10 cellular contexts compared by ENCODE assay signal in genomic region chr2:96064047-96064675, GRCh38. TPM values are rescaled to one million over a fixed set of nuclear protein-coding genes. Genes with fewer than 3 reads are reported as not detected.
DNase-seq lines count a peak whose midpoint lies in the region; ATAC-seq, FAIRE-seq and TF ChIP-seq lines count a peak whose summit lies in the region.
"Not testable (repeated sequence)": the region's sequence is repeated elsewhere in the genome, so short reads cannot be mapped to it uniquely, and the experiment has no call there.
"Had no signal": no experiment of that assay in that cellular context is flagged by ENCODE, and none has a peak within 500 bp of the region (broad histone marks: within the 10 kb centered on the region; RNA-seq: fewer than 3 reads in every experiment).

No MANE protein-coding gene starts in this region.

- not testable (repeated sequence) for H2BK120ac ChIP-seq in IMR-90 (ENCODE audit: low read depth, low read length); H1 (replicated peaks; ENCODE audit: low read depth, low read length)

- RAD21 ChIA-PET in GM12878 (lab: Charles Lee; ENCODE audit: unreplicated experiment): not testable (repeated sequence)

- not testable (repeated sequence) for H3K27ac ChIP-seq in A549; IMR-90 (ENCODE audit: insufficient read depth, low read length); GM12878 (ENCODE audit: control insufficient read depth, insufficient read depth); H1 (ENCODE audit: low read depth, low read length); HepG2 (ENCODE audit: extremely low read length, insufficient read depth, low read length)
- peak overlapping the region; percentile 21 for H3K27ac ChIP-seq in substantia nigra (ENCODE audit: low read depth, low read length, poor library complexity, severe bottlenecking)

- H2BK5ac ChIP-seq in IMR-90 (ENCODE audit: low read depth, low read length, poor library complexity, severe bottlenecking): peak overlapping the region; percentile 0
- not testable (repeated sequence) for H2BK5ac ChIP-seq in H1 (ENCODE audit: low read depth, low read length)

- DNase-seq in A549 (ENCODE audit: low read depth in 1 of 2, low spot score in 1 of 2); IMR-90; GM12878 (ENCODE audit: low read depth, low spot score); H1 (ENCODE audit: low read depth in 1 of 2, low spot score in 2 of 2); HepG2 (ENCODE audit: low spot score); substantia nigra (lab: John Stamatoyannopoulos, UW): not testable (repeated sequence)

- H2BK20ac ChIP-seq in IMR-90 (ENCODE audit: low read depth, low read length); H1 (ENCODE audit: low read length): not testable (repeated sequence)

- H3K36me3 ChIP-seq in IMR-90 (ENCODE audit: control insufficient read depth, insufficient read depth, low read length); GM12878 (ENCODE audit: control insufficient read depth in 2 of 2, insufficient read depth in 2 of 2, low read length in 1 of 2); H1 (ENCODE audit: control insufficient read depth in 2 of 4, insufficient read depth in 4 of 4, low read length in 3 of 4); HepG2 (replicated peaks in 1 of 2; ENCODE audit: control insufficient read depth in 1 of 2, insufficient read depth in 2 of 2, low read length in 2 of 2): not testable (repeated sequence)

- peaks cover 13% of the 10 kb centered on the region for H3K27me3 ChIP-seq in IMR-90 (ENCODE audit: control insufficient read depth, insufficient read depth, low read length)
- not testable (repeated sequence) for H3K27me3 ChIP-seq in GM12878 (replicated peaks in 1 of 2; ENCODE audit: control insufficient read depth in 2 of 2, insufficient read depth in 2 of 2, low read length in 1 of 2); H1 (replicated peaks in 1 of 4; ENCODE audit: control insufficient read depth in 3 of 4, extremely low read depth in 1 of 4, insufficient read depth in 3 of 4, low read length in 3 of 4); HepG2 (ENCODE audit: control insufficient read depth in 1 of 2, insufficient read depth in 2 of 2, low read length in 2 of 2)

- not testable (repeated sequence) for ATAC-seq in A549; IMR-90 (ENCODE audit: low read depth); GM12878; HepG2

- POLR2A ChIA-PET in A549 (lab: Yijun Ruan, JAX) (interaction anchor here (0.9 kb wide), 1 partner anchor 1582 kb away, joined by 5 read pairs; the partner anchor contains the start of gene COX5B), HepG2 (lab: Yijun Ruan, JAX) (interaction anchor here (0.6 kb wide), 1 partner anchor 1582 kb away, joined by 4 read pairs; the partner anchor contains the start of gene COX5B)
- POLR2A ChIA-PET in IMR-90 (lab: Charles Lee; ENCODE audit: unreplicated experiment); GM12878 (lab: Charles Lee); H1 (lab: Charles Lee; ENCODE audit: partially characterized antibody): not testable (repeated sequence)

- H3K14ac ChIP-seq in IMR-90 (replicated peaks; ENCODE audit: low read depth, low read length); H1 (ENCODE audit: insufficient read length): not testable (repeated sequence)

- H3K9me1 ChIP-seq in IMR-90 (ENCODE audit: insufficient read depth, low read length): not testable (repeated sequence)

- H3K4me1 ChIP-seq in A549: peaks cover 26% of the 10 kb centered on the region
- H3K4me1 ChIP-seq in IMR-90 (ENCODE audit: control insufficient read depth, insufficient read depth, low read length); GM12878 (ENCODE audit: control insufficient read depth, insufficient read depth, low read length); H1 (replicated peaks in 1 of 4; ENCODE audit: control insufficient read depth in 3 of 4, insufficient read depth in 4 of 4, low read length in 3 of 4): not testable (repeated sequence)
- peaks cover 82% of the 10 kb centered on the region for H3K4me1 ChIP-seq in HepG2 (ENCODE audit: insufficient read depth, low read length)

- H3K9ac ChIP-seq in IMR-90 (ENCODE audit: low read depth, low read length); GM12878 (ENCODE audit: control insufficient read depth, insufficient read depth, low read length); HepG2 (ENCODE audit: insufficient read depth, low read depth, low read length): not testable (repeated sequence)
- H3K9ac ChIP-seq in H1 (replicated peaks in 1 of 4; ENCODE audit: extremely low read depth in 1 of 4, low read depth in 3 of 4, low read length in 3 of 4): peak overlapping the region in 1 of 4 experiments; percentile 54; a peak in 1 of 7 replicates

- 97% methylated on average over 2 of the region's 3 CpGs for WGBS in A549 (ENCODE audit: missing lambda C conversion rate)
- no CpG with 5 or more reads among the region's 3 CpGs for WGBS in IMR-90 (ENCODE audit: extremely low coverage in 2 of 2, insufficient read length in 1 of 2), 2 experiments
- 50% methylated on average over 1 of the region's 3 CpGs for WGBS in GM12878 (ENCODE audit: insufficient coverage, insufficient replicate concordance, low lambda C conversion rate, missing lambda C conversion rate)
- WGBS in H1 (ENCODE audit: extremely low coverage in 1 of 2, insufficient coverage in 1 of 2, insufficient read length in 1 of 2, insufficient replicate concordance in 2 of 2, low coverage in 1 of 2, low lambda C conversion rate in 2 of 2, missing lambda C conversion rate in 1 of 2), 2 experiments: 87% methylated on average over 1 of the region's 3 CpGs; no CpG with 5 or more reads in 1 of the 2 experiments
- 67% methylated on average over 2 of the region's 3 CpGs for WGBS in HepG2 (ENCODE audit: low lambda C conversion rate)

- not testable (repeated sequence) for H3K79me2 ChIP-seq in GM12878 (ENCODE audit: control insufficient read depth, insufficient read depth, low read length); H1 (ENCODE audit: control insufficient read depth in 1 of 2, insufficient read depth in 2 of 2, low read length in 2 of 2); HepG2 (ENCODE audit: insufficient read depth, low read length)

- intact Hi-C loops in IMR-90 (cut with micrococcal nuclease); GM12878 (cut with micrococcal nuclease; ENCODE audit: unreplicated experiment): not testable (repeated sequence)
- intact Hi-C loops in HepG2 (cut with micrococcal nuclease; ENCODE audit: unreplicated experiment): loop anchor here (10.0 kb wide), 1 partner anchor 51 kb away; the partner anchor contains the start of gene ADRA2B

- not testable (repeated sequence) for H2AK5ac ChIP-seq in IMR-90 (ENCODE audit: low read depth, low read length); H1 (ENCODE audit: low read depth, low read length)

- not testable (repeated sequence) for H3K9me3 ChIP-seq in A549; IMR-90 (ENCODE audit: control insufficient read depth, insufficient read depth, low read length); GM12878 (replicated peaks; ENCODE audit: control insufficient read depth, insufficient read depth, low read length); H1 (ENCODE audit: insufficient read depth in 2 of 2, low read depth in 1 of 2, low read length in 1 of 2); HepG2 (ENCODE audit: low read length)

- CTCF ChIA-PET in A549 (lab: Yijun Ruan, JAX): interaction anchor here (1.0 to 1.2 kb wide), 2 partner anchors 41 to 54 kb away, joined by 3 to 6 read pairs; no protein-coding TSS in a partner anchor
- CTCF ChIA-PET in IMR-90 (lab: Yijun Ruan, JAX); HepG2 (lab: Yijun Ruan, JAX; ENCODE audit: low intra/inter-chr PET ratio, low total read pairs): not testable (repeated sequence)
- CTCF ChIA-PET in GM12878 (lab: Yijun Ruan, JAX): interaction anchor here (1.3 kb wide), 1 partner anchor 110 kb away, joined by 3 read pairs; no protein-coding TSS in a partner anchor
- CTCF ChIA-PET in H1 (lab: Charles Lee; ENCODE audit: partially characterized antibody): interaction anchor here (1.1 to 1.3 kb wide), 2 partner anchors 9 to 110 kb away, joined by 4 read pairs; no protein-coding TSS in a partner anchor

- not testable (repeated sequence) for H3K23me2 ChIP-seq in H1 (ENCODE audit: low read depth, low read length)

- H4K5ac ChIP-seq in IMR-90 (ENCODE audit: low read depth, low read length); H1 (ENCODE audit: insufficient read length, low read depth, low read length): not testable (repeated sequence)

- not testable (repeated sequence) for H3K4ac ChIP-seq in IMR-90 (ENCODE audit: low read depth, low read length); H1 (replicated peaks; ENCODE audit: insufficient read length, low read depth, low read length)

- dilution Hi-C loops in IMR-90 (cut with HindIII; ENCODE audit: low sequenced_read_pairs, unreplicated experiment): not testable (repeated sequence)

- BruUV-seq in IMR-90 (replicated peaks; lab: Mats Ljungman, UMichigan); GM12878 (replicated peaks; lab: Mats Ljungman, UMichigan); HepG2 (replicated peaks; lab: Mats Ljungman, UMichigan): not testable (repeated sequence)

- not testable (repeated sequence) for TF ChIP-seq EP300 in A549 (IDR thresholded peaks at IDR 0.05); GM12878 (IDR thresholded peaks at IDR 0.05; ENCODE audit: borderline replicate concordance in 1 of 2, control insufficient read depth in 1 of 2, low read depth in 2 of 2, low read length in 2 of 2); H1 (IDR thresholded peaks at IDR 0.05; ENCODE audit: borderline replicate concordance in 1 of 2, low read depth in 2 of 2, low read length in 2 of 2); HepG2 (IDR thresholded peaks at IDR 0.05; ENCODE audit: low read depth in 2 of 2, low read length in 2 of 2); HepG2 (CRISPR knock-in tag; IDR thresholded peaks at IDR 0.05; ENCODE audit: borderline replicate concordance)

- not testable (repeated sequence) for H3K23ac ChIP-seq in IMR-90 (ENCODE audit: low read depth, low read length); H1 (ENCODE audit: insufficient read length)

- not testable (repeated sequence) for FAIRE-seq in A549 (lab: Jason Lieb, UNC); H1 (lab: Jason Lieb, UNC); HepG2 (lab: Jason Lieb, UNC)
- FAIRE-seq in GM12878 (lab: Jason Lieb, UNC): peak; percentile 7

- not testable (repeated sequence) for H4K8ac ChIP-seq in IMR-90 (ENCODE audit: low read depth in 2 of 2, low read length in 2 of 2); H1 (ENCODE audit: extremely low read depth, insufficient read depth, low read length)

- H3K56ac ChIP-seq in IMR-90 (ENCODE audit: extremely low read depth, insufficient read depth, low read length): not testable (repeated sequence)
- peak overlapping the region; percentile 42 for H3K56ac ChIP-seq in H1 (replicated peaks; ENCODE audit: insufficient read length, low read depth, low read length)

- not testable (repeated sequence) for H3K79me1 ChIP-seq in IMR-90 (ENCODE audit: low read depth in 1 of 2, low read length in 2 of 2); H1 (ENCODE audit: low read depth, low read length)

- H2AFZ ChIP-seq in IMR-90 (replicated peaks; ENCODE audit: low read length, poor library complexity); GM12878 (ENCODE audit: control insufficient read depth, low read depth, low read length); H1 (ENCODE audit: low read length); HepG2 (ENCODE audit: low read length): not testable (repeated sequence)

- H2BK12ac ChIP-seq in H1 (ENCODE audit: low read depth, low read length): peak overlapping the region; percentile 68; the same call in 1 of the 2 replicates

- in situ Hi-C loops in IMR-90 (cut with MboI; ENCODE audit: low sequenced_read_pairs): loop anchor here (25.0 kb wide), 1 partner anchor 1598 kb away; the partner anchor contains the start of genes ACTR1B and C2orf92
- in situ Hi-C loops in GM12878 (cut with MboI): loop anchor here (10.0 to 25.0 kb wide), 5 partner anchors 1531 to 1948 kb away; partner anchors contain the start of genes ACTR1B and C2orf92
- in situ Hi-C loops in HepG2 (cut with HindIII; ENCODE audit: extremely low pct_ligation_motif_present, low pct_unique_long_range_greater_than_20kb): loop anchor here (25.0 kb wide), 1 partner anchor 1598 kb away; the partner anchor contains the start of genes ACTR1B and C2orf92

- TF ChIP-seq RAD21 in A549 (conservative IDR thresholded peaks at IDR 0.05 in 1 of 2, IDR thresholded peaks at IDR 0.05 in 1 of 2); IMR-90 (IDR thresholded peaks at IDR 0.05; ENCODE audit: low read length); GM12878 (IDR thresholded peaks at IDR 0.05; ENCODE audit: insufficient read depth, low read depth, low read length); H1 (IDR thresholded peaks at IDR 0.05 in 1 of 2, conservative IDR thresholded peaks at IDR 0.05 in 1 of 2; ENCODE audit: low read depth in 2 of 2, low read length in 2 of 2); HepG2 (CRISPR knock-in tag; IDR thresholded peaks at IDR 0.05): not testable (repeated sequence)

- H3K18ac ChIP-seq in IMR-90 (ENCODE audit: low read depth, low read length); H1 (ENCODE audit: extremely low read depth, low read length): not testable (repeated sequence)

- H3K4me2 ChIP-seq in A549; IMR-90 (ENCODE audit: low read depth, low read length); GM12878 (ENCODE audit: control insufficient read depth, insufficient read depth); H1 (ENCODE audit: insufficient read depth in 1 of 2, low read depth in 2 of 2, low read length in 2 of 2); HepG2 (ENCODE audit: low read depth, low read length): not testable (repeated sequence)

- TF ChIP-seq POLR2A in A549 (IDR thresholded peaks at IDR 0.05; ENCODE audit: low read length); IMR-90 (IDR thresholded peaks at IDR 0.05; ENCODE audit: low read depth, low read length); GM12878 (IDR thresholded peaks at IDR 0.05; ENCODE audit: low read depth, low read length); H1 (IDR thresholded peaks at IDR 0.05; ENCODE audit: control extremely low read depth in 1 of 2, low read depth in 2 of 2, low read length in 2 of 2); HepG2 (IDR thresholded peaks at IDR 0.05; ENCODE audit: insufficient read depth in 1 of 2, low read depth in 2 of 2, low read length in 2 of 2): not testable (repeated sequence)

- H2AK9ac ChIP-seq in IMR-90 (replicated peaks; ENCODE audit: low read depth, low read length, poor library complexity): not testable (repeated sequence)

- not testable (repeated sequence) for H4K20me1 ChIP-seq in IMR-90 (ENCODE audit: insufficient read depth, low read length); GM12878 (ENCODE audit: control insufficient read depth, insufficient read depth); H1 (replicated peaks in 1 of 2; ENCODE audit: control insufficient read depth in 1 of 2, insufficient read depth in 2 of 2, low read length in 2 of 2); HepG2 (ENCODE audit: insufficient read depth, low read length)

- H2BK15ac ChIP-seq in IMR-90 (ENCODE audit: low read depth, low read length); H1 (ENCODE audit: low read length): not testable (repeated sequence)

- SMC1A ChIA-PET in GM12878 (lab: Charles Lee; ENCODE audit: uncharacterized antibody, unreplicated experiment): not testable (repeated sequence)

- H3K4me3 ChIP-seq in A549; IMR-90 (ENCODE audit: insufficient read depth, low read depth, low read length); GM12878; H1 (ENCODE audit: extremely low read depth in 1 of 4, insufficient read depth in 2 of 4, low read depth in 3 of 4, low read length in 4 of 4); HepG2 (replicated peaks in 1 of 3; ENCODE audit: insufficient read depth in 1 of 3, low read depth in 2 of 3, low read length in 3 of 3): not testable (repeated sequence)

- TF ChIP-seq CTCF in A549 (IDR thresholded peaks at IDR 0.05); IMR-90 (conservative IDR thresholded peaks at IDR 0.05; ENCODE audit: low read depth, low read length); GM12878 (IDR thresholded peaks at IDR 0.05 in 2 of 3, conservative IDR thresholded peaks at IDR 0.05 in 1 of 3; ENCODE audit: control insufficient read depth in 2 of 3, extremely low read depth in 1 of 3, insufficient read depth in 1 of 3, low read depth in 3 of 3, low read length in 3 of 3); H1 (IDR thresholded peaks at IDR 0.05; ENCODE audit: control extremely low read depth in 1 of 3, insufficient read depth in 1 of 3, low read depth in 1 of 3, low read length in 3 of 3); HepG2 (CRISPR knock-in tag; IDR thresholded peaks at IDR 0.05): not testable (repeated sequence)

- H4K91ac ChIP-seq in IMR-90 (ENCODE audit: insufficient read depth, low read depth, low read length); H1 (replicated peaks; ENCODE audit: insufficient read length, low read length): not testable (repeated sequence)

RNA-seq across cellular contexts. Expression of gene GPAT2, which starts 29.4 kb away (rescaled TPM):
- polyA plus RNA-seq in A549 (2011; rRNA removed): not detected in 2 replicates
- not detected in 2 replicates for polyA plus RNA-seq in A549 (2012; cell fraction: cytosol; rRNA removed)
- not detected in 2 replicates for polyA plus RNA-seq in A549 (2012; cell fraction: nucleus; rRNA removed)
- not detected in 3 replicates for polyA plus RNA-seq in A549 (2017; fragmentation: RNase III; extraction: RNeasy Plus Mini Kit Qiagen cat#74134 plus additional on column Dnase treatment)
- not detected in 2 replicates for polyA minus RNA-seq in A549 (2011; rRNA and poly(A)+ RNA removed)
- total RNA-seq in IMR-90 (2012; rRNA removed): 0.28 and 0.36 TPM in 2 replicates
- 0.53 and 0.57 TPM in 2 replicates for polyA plus RNA-seq in IMR-90 (2012; rRNA removed)
- 0.36 TPM in 2 replicates for polyA plus RNA-seq in IMR-90 (2012; cell fraction: cytosol; rRNA removed)
- polyA plus RNA-seq in IMR-90 (2012; cell fraction: nucleus; rRNA removed; ENCODE audit: low replicate concordance): 0.88 and 2.4 TPM in 2 replicates
- not detected in 2 replicates for total RNA-seq in GM12878 (2013; cell fraction: nucleolus; rRNA removed)
- total RNA-seq in GM12878 (2014; rRNA removed): not detected in 2 replicates
- not detected in 2 replicates for total RNA-seq in GM12878 (2014; rRNA removed; fragmentation: Illumina TruSeq; extraction: Trizol)
- not detected in 2 replicates for total RNA-seq in GM12878 (2021)
- polyA plus RNA-seq in GM12878 (2011; ENCODE audit: low read depth): not detected
- not detected in 2 replicates for polyA plus RNA-seq in GM12878 (2011; rRNA removed)
- not detected in 2 replicates for polyA plus RNA-seq in GM12878 (2011; cell fraction: cytosol; rRNA removed)
- polyA plus RNA-seq in GM12878 (2011; cell fraction: nucleus; rRNA removed): 0.01 TPM in 1 of 2 replicates, not detected in the other
- polyA plus RNA-seq in GM12878 (2012): 0.16 TPM in 1 of 2 replicates, not detected in the other
- polyA plus RNA-seq in GM12878 (2014; fragmentation: Illumina TruSeq; extraction: Trizol): not detected in 2 replicates
- not detected for polyA plus RNA-seq in GM12878 (2014; fragmentation: Nextera tagmentation; extraction: Ambion mirVana)
- polyA plus RNA-seq in GM12878 (2014; rRNA removed): not detected in 2 replicates
- polyA plus RNA-seq in GM12878 (2016; fragmentation: Nextera tagmentation; extraction: Ambion mirVana): under 1 TPM; 0.04 to 0.05 TPM
- polyA minus RNA-seq in GM12878 (2011; rRNA and poly(A)+ RNA removed): not detected in 2 replicates
- polyA minus RNA-seq in GM12878 (2011; cell fraction: cytosol; rRNA and poly(A)+ RNA removed): not detected in 2 replicates
- polyA minus RNA-seq in GM12878 (2011; cell fraction: nucleus; rRNA and poly(A)+ RNA removed): not detected in 2 replicates
- total RNA-seq in H1 (2021; fragmentation: NEBNext Ultra II Directional; extraction: Animal tissue kit (Norgen Biotek cat#: 25700)): 0.63 and 1.0 TPM in 2 replicates
- polyA plus RNA-seq in H1 (2011; rRNA removed): 0.26 and 0.69 TPM in 2 replicates
- polyA plus RNA-seq in H1 (2011; cell fraction: cytosol; rRNA removed): 0.44 TPM
- 2.2 TPM for polyA plus RNA-seq in H1 (2011; cell fraction: nucleus; rRNA removed)
- polyA plus RNA-seq in H1 (2012, experiment 1 of 2): 0.28 to 0.81 TPM (median 0.46 TPM) in 4 replicates
- polyA plus RNA-seq in H1 (2012, experiment 2 of 2): 0.46 TPM
- polyA plus RNA-seq in H1 (2013, experiment 1 of 2): 0.51 TPM
- 0.42 TPM for polyA plus RNA-seq in H1 (2013, experiment 2 of 2)
- polyA minus RNA-seq in H1 (2011; rRNA and poly(A)+ RNA removed): 0.10 and 0.66 TPM in 2 replicates
- 1.3 TPM for polyA minus RNA-seq in H1 (2011; cell fraction: cytosol; rRNA and poly(A)+ RNA removed)
- 0.80 TPM for polyA minus RNA-seq in H1 (2011; cell fraction: nucleus; rRNA and poly(A)+ RNA removed)
- total RNA-seq in HepG2 (2016; rRNA removed; fragmentation: Illumina TruSeq; extraction: Trizol): not detected in 2 replicates
- total RNA-seq in HepG2 (2016; cell fraction: cytosol; rRNA removed; fragmentation: Illumina TruSeq; extraction: Trizol; ENCODE audit: low read depth): not detected in 2 replicates
- total RNA-seq in HepG2 (2016; cell fraction: insoluble cytoplasmic fraction; rRNA removed; fragmentation: Illumina TruSeq; extraction: Trizol): not detected in 2 replicates
- total RNA-seq in HepG2 (2016; cell fraction: membrane; rRNA removed; fragmentation: Illumina TruSeq; extraction: Trizol): not detected in 2 replicates
- total RNA-seq in HepG2 (2016; cell fraction: nucleus; rRNA removed; fragmentation: Illumina TruSeq; extraction: Trizol): not detected in 2 replicates
- not detected in 2 replicates for polyA plus RNA-seq in HepG2 (2011; rRNA removed)
- polyA plus RNA-seq in HepG2 (2011; cell fraction: cytosol; rRNA removed): not detected in 2 replicates
- polyA plus RNA-seq in HepG2 (2011; cell fraction: nucleus; rRNA removed): not detected in 2 replicates
- not detected in 2 replicates for polyA plus RNA-seq in HepG2 (2012)
- not detected in 2 replicates for polyA plus RNA-seq in HepG2 (2016; cell fraction: cytosol; fragmentation: Illumina TruSeq; extraction: Trizol; ENCODE audit: low read depth)
- polyA plus RNA-seq in HepG2 (2016; cell fraction: insoluble cytoplasmic fraction; fragmentation: Illumina TruSeq; extraction: Trizol; ENCODE audit: low read depth): not detected in 2 replicates
- polyA plus RNA-seq in HepG2 (2016; cell fraction: membrane; fragmentation: Illumina TruSeq; extraction: Trizol; ENCODE audit: low read depth): not detected in 2 replicates
- not detected in 2 replicates for polyA plus RNA-seq in HepG2 (2016; cell fraction: nucleus; fragmentation: Illumina TruSeq; extraction: Trizol; ENCODE audit: insufficient read depth, low read depth)
- polyA minus RNA-seq in HepG2 (2011; rRNA and poly(A)+ RNA removed; ENCODE audit: low replicate concordance): not detected in 2 replicates
- not detected in 2 replicates for polyA minus RNA-seq in HepG2 (2011; cell fraction: cytosol; rRNA and poly(A)+ RNA removed)
- not detected in 2 replicates for polyA minus RNA-seq in HepG2 (2011; cell fraction: nucleus; rRNA and poly(A)+ RNA removed)
- total RNA-seq: Calu3, Daoy, G401 had no signal

RNA-seq across cellular contexts. Expression of gene ADRA2B, which starts 52.2 kb away (rescaled TPM):
- polyA plus RNA-seq in A549 (2011; rRNA removed) (0.03 TPM in 2 replicates), A549 (2017; fragmentation: RNase III; extraction: RNeasy Plus Mini Kit Qiagen cat#74134 plus additional on column Dnase treatment) (0.04 to 0.07 TPM (median 0.05 TPM) in 3 replicates), IMR-90 (2012; rRNA removed) (not detected in 2 replicates), GM12878 (2011; rRNA removed) (not detected in 2 replicates), GM12878 (2014; fragmentation: Illumina TruSeq; extraction: Trizol) (0.01 TPM in 1 of 2 replicates, not detected in the other), GM12878 (2014; fragmentation: Nextera tagmentation; extraction: Ambion mirVana) (under 1 TPM in 1 of 2 experiments, not detected in 1; 0.03 TPM), GM12878 (2014; rRNA removed) (0.05 and 0.09 TPM in 2 replicates), GM12878 (2016; fragmentation: Nextera tagmentation; extraction: Ambion mirVana) (not detected), H1 (2011; rRNA removed) (5.8 and 8.3 TPM in 2 replicates), HepG2 (2011; rRNA removed) (not detected in 2 replicates)
- 0.03 and 0.05 TPM in 2 replicates for polyA plus RNA-seq in A549 (2012; cell fraction: cytosol; rRNA removed)
- 0.13 and 0.14 TPM in 2 replicates for polyA plus RNA-seq in A549 (2012; cell fraction: nucleus; rRNA removed)
- polyA minus RNA-seq in A549 (2011; rRNA and poly(A)+ RNA removed): 0.17 TPM in 1 of 2 replicates, not detected in the other
- total RNA-seq in IMR-90 (2012; rRNA removed) (not detected in 2 replicates), GM12878 (2014; rRNA removed) (0.05 TPM in 1 of 2 replicates, not detected in the other), GM12878 (2014; rRNA removed; fragmentation: Illumina TruSeq; extraction: Trizol) (0.05 TPM in 1 of 2 replicates, not detected in the other), GM12878 (2021) (0.10 TPM in 1 of 2 replicates, not detected in the other), HepG2 (2016; rRNA removed; fragmentation: Illumina TruSeq; extraction: Trizol) (not detected in 2 replicates)
- not detected in 2 replicates for polyA plus RNA-seq in IMR-90 (2012; cell fraction: cytosol; rRNA removed)
- 0.17 and 0.40 TPM in 2 replicates for polyA plus RNA-seq in IMR-90 (2012; cell fraction: nucleus; rRNA removed; ENCODE audit: low replicate concordance)
- 0.31 TPM in 1 of 2 replicates, not detected in the other for total RNA-seq in GM12878 (2013; cell fraction: nucleolus; rRNA removed)
- not detected for polyA plus RNA-seq in GM12878 (2011; ENCODE audit: low read depth)
- polyA plus RNA-seq in GM12878 (2011; cell fraction: cytosol; rRNA removed): not detected in 2 replicates
- polyA plus RNA-seq in GM12878 (2011; cell fraction: nucleus; rRNA removed): 0.79 and 0.84 TPM in 2 replicates
- polyA plus RNA-seq in GM12878 (2012): 0.16 and 0.22 TPM in 2 replicates
- not detected in 2 replicates for polyA minus RNA-seq in GM12878 (2011; rRNA and poly(A)+ RNA removed)
- not detected in 2 replicates for polyA minus RNA-seq in GM12878 (2011; cell fraction: cytosol; rRNA and poly(A)+ RNA removed)
- 0.10 TPM in 1 of 2 replicates, not detected in the other for polyA minus RNA-seq in GM12878 (2011; cell fraction: nucleus; rRNA and poly(A)+ RNA removed)
- total RNA-seq in H1 (2021; fragmentation: NEBNext Ultra II Directional; extraction: Animal tissue kit (Norgen Biotek cat#: 25700)): 6.5 and 6.6 TPM in 2 replicates
- 6.6 TPM for polyA plus RNA-seq in H1 (2011; cell fraction: cytosol; rRNA removed)
- 14.4 TPM for polyA plus RNA-seq in H1 (2011; cell fraction: nucleus; rRNA removed)
- 3.3 to 6.4 TPM (median 5.3 TPM) in 4 replicates for polyA plus RNA-seq in H1 (2012, experiment 1 of 2)
- 4.8 TPM for polyA plus RNA-seq in H1 (2012, experiment 2 of 2)
- polyA plus RNA-seq in H1 (2013, experiment 1 of 2): 3.7 TPM
- 4.0 TPM for polyA plus RNA-seq in H1 (2013, experiment 2 of 2)
- polyA minus RNA-seq in H1 (2011; rRNA and poly(A)+ RNA removed): 4.4 and 4.9 TPM in 2 replicates
- polyA minus RNA-seq in H1 (2011; cell fraction: cytosol; rRNA and poly(A)+ RNA removed): 6.7 TPM
- polyA minus RNA-seq in H1 (2011; cell fraction: nucleus; rRNA and poly(A)+ RNA removed): 6.8 TPM
- total RNA-seq in HepG2 (2016; cell fraction: cytosol; rRNA removed; fragmentation: Illumina TruSeq; extraction: Trizol; ENCODE audit: low read depth): not detected in 2 replicates
- total RNA-seq in HepG2 (2016; cell fraction: insoluble cytoplasmic fraction; rRNA removed; fragmentation: Illumina TruSeq; extraction: Trizol): not detected in 2 replicates
- not detected in 2 replicates for total RNA-seq in HepG2 (2016; cell fraction: membrane; rRNA removed; fragmentation: Illumina TruSeq; extraction: Trizol)
- not detected in 2 replicates for total RNA-seq in HepG2 (2016; cell fraction: nucleus; rRNA removed; fragmentation: Illumina TruSeq; extraction: Trizol)
- not detected in 2 replicates for polyA plus RNA-seq in HepG2 (2011; cell fraction: cytosol; rRNA removed)
- 0.10 TPM in 1 of 2 replicates, not detected in the other for polyA plus RNA-seq in HepG2 (2011; cell fraction: nucleus; rRNA removed)
- polyA plus RNA-seq in HepG2 (2012): not detected in 2 replicates
- polyA plus RNA-seq in HepG2 (2016; cell fraction: cytosol; fragmentation: Illumina TruSeq; extraction: Trizol; ENCODE audit: low read depth): not detected in 2 replicates
- polyA plus RNA-seq in HepG2 (2016; cell fraction: insoluble cytoplasmic fraction; fragmentation: Illumina TruSeq; extraction: Trizol; ENCODE audit: low read depth): not detected in 2 replicates
- not detected in 2 replicates for polyA plus RNA-seq in HepG2 (2016; cell fraction: membrane; fragmentation: Illumina TruSeq; extraction: Trizol; ENCODE audit: low read depth)
- polyA plus RNA-seq in HepG2 (2016; cell fraction: nucleus; fragmentation: Illumina TruSeq; extraction: Trizol; ENCODE audit: insufficient read depth, low read depth): not detected in 2 replicates
- polyA minus RNA-seq in HepG2 (2011; rRNA and poly(A)+ RNA removed; ENCODE audit: low replicate concordance): 0.07 TPM in 1 of 2 replicates, not detected in the other
- polyA minus RNA-seq in HepG2 (2011; cell fraction: cytosol; rRNA and poly(A)+ RNA removed): not detected in 2 replicates
- not detected in 2 replicates for polyA minus RNA-seq in HepG2 (2011; cell fraction: nucleus; rRNA and poly(A)+ RNA removed)
- total RNA-seq: Calu3; CD4-positive, alpha-beta memory T cell; Daoy; G401 had no signal
- polyA plus RNA-seq: CD4-positive, alpha-beta memory T cell had no signal
